Comparison of ENCODE assay signal across 26 cellular contexts in the genomic region with DNA sequence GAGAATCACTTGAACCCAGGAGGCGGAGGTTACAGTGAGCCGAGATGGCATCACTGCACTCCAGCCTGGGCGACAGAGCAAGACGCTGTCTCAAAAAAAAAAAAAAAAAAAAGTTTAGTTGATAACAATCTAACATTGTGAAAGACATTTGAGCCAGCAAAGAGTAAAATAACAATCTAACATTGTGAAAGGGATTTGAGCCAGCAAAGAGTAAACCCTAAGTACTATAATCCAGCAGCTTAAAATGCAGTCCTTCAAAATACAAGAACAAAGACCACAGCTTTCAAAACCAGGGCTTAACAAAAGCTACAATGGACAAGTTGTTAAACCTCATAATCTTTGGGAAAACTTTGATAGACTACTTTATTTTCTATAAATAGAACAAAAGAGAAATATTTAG.
"Had no signal": no experiment of that assay in that cellular context is flagged by ENCODE, and none has a peak within 500 bp of the region (broad histone marks: within the 10 kb centered on the region; RNA-seq: fewer than 3 reads in every experiment).

No MANE protein-coding gene starts in this region.

- H3K4me1 ChIP-seq: body of pancreas, foreskin keratinocyte, uterus had no signal

- H3K4me2 ChIP-seq: smooth muscle cell had no signal

- ATAC-seq: body of pancreas; foreskin keratinocyte; heart right ventricle; natural killer cell treated with Interleukin-12 subunit alpha and Interleukin-12 subunit beta and Interleukin-15 and Interleukin-18, amount 100 ng/mL, for 72 hours; stimulated activated memory B cell treated with anti-CD40 and anti-IgM and Interleukin-4, amounts not matched to agents 10 μg/mL and 1 μg/mL and 100 μg/mL, for 72 hours; stimulated activated naive CD8-positive, alpha-beta T cell treated with anti-CD3 and anti-CD28 coated beads, Interleukin-15, amount 100 ng/mL, for 72 hours had no signal

- H3K4me3 ChIP-seq: body of pancreas, cardiac muscle cell, esophagus muscularis mucosa, heart right ventricle, left ventricle myocardium inferior, lung, mucosa of descending colon, sigmoid colon, smooth muscle cell, uterus had no signal

- H3K9me3 ChIP-seq: body of pancreas, esophagus muscularis mucosa, heart right ventricle, left ventricle myocardium inferior, mucosa of descending colon, sigmoid colon, uterus had no signal

- DNase-seq: activated CD4-positive, alpha-beta T cell treated with anti-CD3 and anti-CD28 coated beads for 4 hours; activated CD4-positive, alpha-beta T cell treated with anti-CD3 and anti-CD28 coated beads, Interleukin-2, amount 50 U/mL, for 4 hours; activated gamma-delta T cell treated with Interleukin-2 at 50 U/mL for 16 hours; activated naive CD4-positive, alpha-beta T cell treated with anti-CD3 and anti-CD28 coated beads, Interleukin-2, amount 50 U/mL, for 16 hours; activated T-cell treated with anti-CD3 and anti-CD28 coated beads for 4 hours; aorta; body of pancreas; cortex of kidney; foreskin keratinocyte; heart right ventricle; left ventricle myocardium inferior; mucosa of descending colon; sigmoid colon; stimulated activated CD4-positive, alpha-beta T cell treated with anti-CD3 and anti-CD28 coated beads, Interleukin-1b, Interleukin-23, amount 100 ng/mL, for 48 hours; stimulated activated CD4-positive, alpha-beta T cell treated with anti-CD3 and anti-CD28 coated beads, Interleukin-4, amount 100 ng/mL, for 4 hours; stimulated activated CD8-positive, alpha-beta memory T cell treated with anti-CD3 and anti-CD28 coated beads, Interleukin-4, amount 100 ng/mL, for 48 hours; stimulated activated naive CD8-positive, alpha-beta T cell treated with anti-CD3 and anti-CD28 coated beads, Interleukin-15, amount 100 ng/mL, for 72 hours; substantia nigra; T-helper 1 cell; uterus had no signal

- H3K27ac ChIP-seq: body of pancreas, cardiac muscle cell, esophagus muscularis mucosa, foreskin keratinocyte, heart right ventricle, left ventricle myocardium inferior, sigmoid colon, uterus had no signal

- H3K27me3 ChIP-seq: body of pancreas, cardiac muscle cell, esophagus muscularis mucosa, foreskin keratinocyte, heart right ventricle, sigmoid colon, uterus had no signal

- H3K36me3 ChIP-seq: cardiac muscle cell, esophagus muscularis mucosa, heart right ventricle, left ventricle myocardium inferior, sigmoid colon, uterus had no signal
